Comparison of ENCODE assay signal across 8 cellular contexts in genomic region chr2:169798718-169799495, GRCh38. TPM values are rescaled to one million over a fixed set of nuclear protein-coding genes. Genes with fewer than 3 reads are reported as not detected.
DNase-seq lines count a peak whose midpoint lies in the region; ATAC-seq, FAIRE-seq and TF ChIP-seq lines count a peak whose summit lies in the region.

Gene SSB, plus strand, starts transcription at chr2:169798871. Its CDS starts 2,090 bp downstream, at chr2:169800961.

- H3K9me3 ChIP-seq in BLaER1 treated with 17β-estradiol and CSF1 and Interleukin-3, amounts not matched to agents 10 nM and 100 nM (replicated peaks in 1 of 11): no peaks in the 10 kb centered on the region
- no peaks in the 10 kb centered on the region for H3K9me3 ChIP-seq in HepG2 (ENCODE audit: low read length)

- BruUV-seq in HepG2 (replicated peaks; lab: Mats Ljungman, UMichigan): no TSS peak

- H2AFZ ChIP-seq in HepG2 (ENCODE audit: low read length): peak within 1 kb of the TSS; percentile 88

- no peaks in the 10 kb centered on the region for H3K27me3 ChIP-seq in BLaER1 treated with 17β-estradiol and CSF1 and Interleukin-3, amounts not matched to agents 10 nM and 100 nM
- H3K27me3 ChIP-seq in HepG2 (ENCODE audit: control insufficient read depth in 1 of 2, insufficient read depth in 2 of 2, low read length in 2 of 2): no peaks in the 10 kb centered on the region; a peak in 1 of 5 replicates

- WGBS in HepG2 (ENCODE audit: low lambda C conversion rate): 1% methylated on average over 42 of the region's 63 CpGs

- H3K4me2 ChIP-seq in BLaER1 treated with 17β-estradiol and CSF1 and Interleukin-3, amounts not matched to agents 10 nM and 100 nM: peak within 1 kb of the TSS; percentile 71 to 93 (median 84)
- H3K4me2 ChIP-seq in HepG2 (ENCODE audit: low read depth, low read length): peak within 1 kb of the TSS; percentile 77

- H3K4me3 ChIP-seq in BLaER1 treated with 17β-estradiol and CSF1 and Interleukin-3, amounts not matched to agents 10 nM and 100 nM: peak within 1 kb of the TSS; percentile 78 to 95 (median 90)
- H3K4me3 ChIP-seq in HepG2 (replicated peaks in 1 of 3; ENCODE audit: insufficient read depth in 1 of 3, low read depth in 2 of 3, low read length in 3 of 3): peak within 1 kb of the TSS; percentile 79 to 96 (median 88)

- ATAC-seq in GM19328 (IDR thresholded peaks at IDR 0.05; ENCODE audit: unreplicated experiment) (peak; percentile 98), HG03520 (IDR thresholded peaks at IDR 0.05; ENCODE audit: unreplicated experiment) (peak; percentile 94), HepG2 (peak; percentile 98)

- peaks cover 50% of the 10 kb centered on the region for H3K79me2 ChIP-seq in HepG2 (ENCODE audit: insufficient read depth, low read length)

- peak within 1 kb of the TSS; percentile 72 to 94 (median 87) for H3K27ac ChIP-seq in BLaER1 treated with 17β-estradiol and CSF1 and Interleukin-3, amounts not matched to agents 10 nM and 100 nM
- H3K27ac ChIP-seq in HepG2 (ENCODE audit: extremely low read length, insufficient read depth, low read length): peak within 1 kb of the TSS; percentile 68

- in situ Hi-C loops in HepG2 (cut with HindIII; ENCODE audit: extremely low pct_ligation_motif_present, low pct_unique_long_range_greater_than_20kb): no loop called here

- TF ChIP-seq EP300 in HepG2 (IDR thresholded peaks at IDR 0.05; ENCODE audit: low read depth in 2 of 2, low read length in 2 of 2) (no peak; a peak in 1 of 4 replicates), HepG2 (CRISPR knock-in tag; IDR thresholded peaks at IDR 0.05; ENCODE audit: borderline replicate concordance) (peak; percentile 41; the same call in 1 of the 2 replicates)

- TF ChIP-seq CTCF in HepG2 (CRISPR knock-in tag; IDR thresholded peaks at IDR 0.05): 0 out of 2 replicates have a peak, but pooled peaks have one; percentile 26

- TF ChIP-seq POLR2A in HepG2 (IDR thresholded peaks at IDR 0.05; ENCODE audit: insufficient read depth in 1 of 2, low read depth in 2 of 2, low read length in 2 of 2): peak; percentile 82 to 98

- CTCF ChIA-PET in HepG2 (lab: Yijun Ruan, JAX; ENCODE audit: low intra/inter-chr PET ratio, low total read pairs): no interaction called here

- DNase-seq in NCI-H748 treated with DMSO at 0.1 percent for 48 hours (lab: John Stamatoyannopoulos, UW): peak; percentile 88
- DNase-seq in activated CD4-positive, alpha-beta T cell treated with anti-CD3 and anti-CD28 coated beads, Interleukin-2, amount 50 U/mL, for 4 hours: peak; percentile 92 to 93
- peak; percentile 94 for DNase-seq in dermis blood vessel endothelial cell
- DNase-seq in HepG2 (ENCODE audit: low spot score): peak; percentile 89
- peak; percentile 96 for DNase-seq in stimulated activated CD4-positive, alpha-beta T cell treated with anti-CD3 and anti-CD28 coated beads, Interleukin-4, amount 100 ng/mL, for 1 hour

- TF ChIP-seq RAD21 in HepG2 (CRISPR knock-in tag; IDR thresholded peaks at IDR 0.05): 0 out of 2 replicates have a peak, but pooled peaks have one; percentile 39

- H3K9ac ChIP-seq in BLaER1 treated with 17β-estradiol and CSF1 and Interleukin-3, amounts not matched to agents 10 nM and 100 nM: peak within 1 kb of the TSS; percentile 85 to 95 (median 90)
- peak within 1 kb of the TSS; percentile 82 for H3K9ac ChIP-seq in HepG2 (ENCODE audit: insufficient read depth, low read depth, low read length)

- H3K4me1 ChIP-seq in BLaER1 treated with 17β-estradiol and CSF1 and Interleukin-3, amounts not matched to agents 10 nM and 100 nM: peaks cover 12 to 23% (median 19%) of the 10 kb centered on the region in 10 experiments; a peak in 19 of 20 replicates
- H3K4me1 ChIP-seq in HepG2 (ENCODE audit: insufficient read depth, low read length): peaks cover 44% of the 10 kb centered on the region

- intact Hi-C loops in HepG2 (cut with micrococcal nuclease; ENCODE audit: unreplicated experiment): loop anchor here (2.0 kb wide), 1 partner anchor 28 kb away; the partner anchor contains the start of gene UBR3

- H4K20me1 ChIP-seq in BLaER1 treated with 17β-estradiol and CSF1 and Interleukin-3, amounts not matched to agents 10 nM and 100 nM: peaks cover 19 to 51% (median 43%) of the 10 kb centered on the region in 11 experiments; a peak in 20 of 22 replicates
- H4K20me1 ChIP-seq in HepG2 (ENCODE audit: insufficient read depth, low read length): peaks cover 10% of the 10 kb centered on the region

- POLR2A ChIA-PET in HepG2 (lab: Yijun Ruan, JAX): interaction anchor here (0.6 to 1.8 kb wide), 15 partner anchors 9 to 320 kb away, joined by 3 to 16 read pairs (median 4); partner anchors contain the start of genes BBS5, CFAP210, METTL5 and PHOSPHO2

- peaks cover 31 to 37% (median 32%) of the 10 kb centered on the region in 11 experiments for H3K36me3 ChIP-seq in BLaER1 treated with 17β-estradiol and CSF1 and Interleukin-3, amounts not matched to agents 10 nM and 100 nM
- H3K36me3 ChIP-seq in HepG2 (replicated peaks in 1 of 2; ENCODE audit: control insufficient read depth in 1 of 2, insufficient read depth in 2 of 2, low read length in 2 of 2): peaks cover 9 to 22% of the 10 kb centered on the region in 2 experiments

- peak; percentile 51 for FAIRE-seq in HepG2 (lab: Jason Lieb, UNC)

TF ChIP-seq in HepG2, 621 proteins besides CTCF, POLR2A, EP300 and RAD21 (continues in another document):
- TF ChIP-seq ZNF563 (CRISPR knock-in tag; IDR thresholded peaks at IDR 0.05) (peak; percentile 98), ZNF30 (CRISPR knock-in tag; IDR thresholded peaks at IDR 0.05) (peak; percentile 47; the same call in 1 of the 2 replicates), ZNF652 (CRISPR knock-in tag; IDR thresholded peaks at IDR 0.05; ENCODE audit: borderline replicate concordance, low read depth) (peak; percentile 77; the same call in 1 of the 2 replicates), ZNF556 (CRISPR knock-in tag; IDR thresholded peaks at IDR 0.05; ENCODE audit: borderline replicate concordance) (0 out of 2 replicates have a peak, but pooled peaks have one; percentile 63), ZNF275 (CRISPR knock-in tag; IDR thresholded peaks at IDR 0.05; ENCODE audit: borderline replicate concordance) (peak; percentile 63; the same call in 1 of the 2 replicates), PAWR (CRISPR knock-in tag; IDR thresholded peaks at IDR 0.05; ENCODE audit: borderline replicate concordance) (no peak), MXD3 (CRISPR knock-in tag; IDR thresholded peaks at IDR 0.05) (peak; percentile 77; the same call in 1 of the 2 replicates), SCMH1 (CRISPR knock-in tag; IDR thresholded peaks at IDR 0.05; ENCODE audit: borderline replicate concordance) (no peak), ZNF280B (CRISPR knock-in tag; IDR thresholded peaks at IDR 0.05; ENCODE audit: borderline replicate concordance) (no peak; the same call in 1 of the 2 replicates), ZNF768 (CRISPR knock-in tag; IDR thresholded peaks at IDR 0.05) (no peak; the same call in 1 of the 2 replicates)

RNA-seq across cellular contexts. Expression of gene SSB, which starts in this region (rescaled TPM):
- total RNA-seq in dermis blood vessel endothelial cell (75.2 and 113 TPM in 2 replicates), HepG2 (2016; rRNA removed; fragmentation: Illumina TruSeq; extraction: Trizol) (208 and 344 TPM in 2 replicates)
- total RNA-seq in HepG2 (2016; cell fraction: cytosol; rRNA removed; fragmentation: Illumina TruSeq; extraction: Trizol; ENCODE audit: low read depth): 22.0 and 26.1 TPM in 2 replicates
- 224 and 344 TPM in 2 replicates for total RNA-seq in HepG2 (2016; cell fraction: insoluble cytoplasmic fraction; rRNA removed; fragmentation: Illumina TruSeq; extraction: Trizol)
- 39.4 and 51.5 TPM in 2 replicates for total RNA-seq in HepG2 (2016; cell fraction: membrane; rRNA removed; fragmentation: Illumina TruSeq; extraction: Trizol)
- 156 and 161 TPM in 2 replicates for total RNA-seq in HepG2 (2016; cell fraction: nucleus; rRNA removed; fragmentation: Illumina TruSeq; extraction: Trizol)
- polyA plus RNA-seq in HepG2 (2011; rRNA removed): 77.0 and 109 TPM in 2 replicates
- polyA plus RNA-seq in HepG2 (2011; cell fraction: cytosol; rRNA removed): 38.7 and 50.8 TPM in 2 replicates
- polyA plus RNA-seq in HepG2 (2011; cell fraction: nucleus; rRNA removed): 66.2 and 105 TPM in 2 replicates
- 157 and 209 TPM in 2 replicates for polyA plus RNA-seq in HepG2 (2012)
- 19.2 and 19.3 TPM in 2 replicates for polyA plus RNA-seq in HepG2 (2016; cell fraction: cytosol; fragmentation: Illumina TruSeq; extraction: Trizol; ENCODE audit: low read depth)
- polyA plus RNA-seq in HepG2 (2016; cell fraction: insoluble cytoplasmic fraction; fragmentation: Illumina TruSeq; extraction: Trizol; ENCODE audit: low read depth): 441 and 470 TPM in 2 replicates
- polyA plus RNA-seq in HepG2 (2016; cell fraction: membrane; fragmentation: Illumina TruSeq; extraction: Trizol; ENCODE audit: low read depth): 30.3 and 34.1 TPM in 2 replicates
- 324 and 340 TPM in 2 replicates for polyA plus RNA-seq in HepG2 (2016; cell fraction: nucleus; fragmentation: Illumina TruSeq; extraction: Trizol; ENCODE audit: insufficient read depth, low read depth)
- 7.8 and 10.0 TPM in 2 replicates for polyA minus RNA-seq in HepG2 (2011; rRNA and poly(A)+ RNA removed; ENCODE audit: low replicate concordance)
- polyA minus RNA-seq in HepG2 (2011; cell fraction: cytosol; rRNA and poly(A)+ RNA removed): 30.6 and 40.2 TPM in 2 replicates
- polyA minus RNA-seq in HepG2 (2011; cell fraction: nucleus; rRNA and poly(A)+ RNA removed): 102 and 107 TPM in 2 replicates

Comparison
In these comparisons a context has a peak if more than half of its experiments do, and no peak if none do; other contexts are left out.
1. Peak in every context shown above with its lines: DNase-seq, ATAC-seq, H3K4me3 ChIP-seq and H3K27ac ChIP-seq.